Comparison of ENCODE assay signal across 8 cellular contexts in the genomic region with DNA sequence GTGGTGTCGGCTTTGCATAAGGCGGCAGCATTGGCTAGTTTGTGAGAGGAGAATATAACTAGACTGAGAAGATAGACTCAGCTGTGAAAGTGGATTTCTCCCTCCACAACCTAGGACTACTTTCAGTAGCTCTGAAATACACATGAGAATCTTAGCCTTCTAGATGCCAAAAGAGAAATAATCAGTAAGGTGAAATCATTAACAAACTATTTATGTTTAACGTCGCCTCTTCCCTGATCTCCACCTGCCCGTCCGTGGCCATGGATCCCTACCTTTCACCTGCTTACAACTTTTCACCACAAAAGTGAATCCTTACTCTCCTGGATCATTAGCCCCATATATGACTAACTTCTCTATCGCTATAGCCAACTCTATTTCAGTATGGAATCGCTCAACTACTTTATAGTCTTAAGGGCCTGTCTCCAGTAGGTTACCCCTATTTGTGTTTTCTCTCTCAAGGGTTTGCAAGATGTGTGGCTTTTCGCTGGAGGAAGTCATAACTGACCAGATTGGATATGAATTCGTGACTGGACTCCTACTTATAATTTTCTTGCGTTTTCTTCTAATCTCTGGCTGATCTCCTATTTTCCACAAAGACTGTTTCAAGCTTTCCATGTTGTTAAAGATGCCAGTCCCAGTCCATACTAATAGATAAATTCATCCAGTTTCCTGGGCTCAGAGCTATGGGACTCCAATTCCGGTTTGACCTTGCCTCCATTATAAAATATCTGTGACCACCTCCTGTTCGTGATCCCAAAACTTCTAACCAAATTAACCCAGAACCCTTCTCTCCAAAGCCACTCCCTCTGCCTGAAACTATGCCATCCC. TPM values are rescaled to one million over a fixed set of nuclear protein-coding genes. Genes with fewer than 3 reads are reported as not detected.
DNase-seq lines count a peak whose midpoint lies in the region; ATAC-seq and TF ChIP-seq lines count a peak whose summit lies in the region.

No MANE protein-coding gene starts in this region.

- intact Hi-C loops in left colon (cut with DNase I, micrococcal nuclease) = loop anchor here (2.0 to 10.0 kb wide), 5 partner anchors 209 to 679 kb away; a partner anchor contains a TSS
- intact Hi-C loops in thyroid gland (cut with DNase I) = loop anchor here (5.0 to 10.0 kb wide), 3 partner anchors 361 to 676 kb away; a partner anchor contains a TSS

- H3K9me3 ChIP-seq in thyroid gland = no peaks in the 10 kb centered on the region

- H3K27me3 ChIP-seq in thyroid gland = no peaks in the 10 kb centered on the region

- no peak for TF ChIP-seq POLR2A in thyroid gland (IDR thresholded peaks at IDR 0.05)

- in situ Hi-C loops in astrocyte of the spinal cord (cut with HindIII; ENCODE audit: low sequenced_read_pairs) = no loop called here

- H3K27ac ChIP-seq in thyroid gland = peak overlapping the region; percentile 93 to 99 (median 98)

- no peaks in the 10 kb centered on the region for H3K36me3 ChIP-seq in thyroid gland

- DNase-seq in ELR (ENCODE audit: low read depth) (peak; percentile 45), LoVo (ENCODE audit: low spot score) (peak; percentile 24), astrocyte of the spinal cord (ENCODE audit: low read depth, low spot score) (no peak), left colon (peak in 1 of 2 donors; percentile 30), thyroid gland (no peak), NCI-H2227 (lab: John Stamatoyannopoulos, UW; ENCODE audit: unreplicated experiment) (no peak)
- no peak for DNase-seq in activated CD4-positive, alpha-beta T cell treated with anti-CD3 and anti-CD28 coated beads, Interleukin-2, amount 50 U/mL, for 1 hour

- H3K4me3 ChIP-seq in astrocyte of the spinal cord (ENCODE audit: low read depth, low read length) (peak overlapping the region; percentile 62), thyroid gland (replicated peaks in 1 of 3) (peak overlapping the region in 2 of 3 donors; percentile 20 to 37)

- ATAC-seq in left colon (peak; percentile 43), GM21390 (IDR thresholded peaks at IDR 0.05; ENCODE audit: unreplicated experiment) (no peak)

- whole genome bisulfite sequencing in thyroid gland, 2 donors = 51 to 53% methylated on average over 13 of the region's 13 CpGs

- no peak for TF ChIP-seq CTCF in astrocyte of the spinal cord (IDR thresholded peaks at IDR 0.05; ENCODE audit: low read depth, low read length)
- peak in 2 of 6 experiments; percentile 37 to 42 for TF ChIP-seq CTCF in thyroid gland (IDR thresholded peaks at IDR 0.05)

- peaks cover 16 to 32% of the 10 kb centered on the region in 2 donors for H3K4me1 ChIP-seq in thyroid gland

RNA-seq across cellular contexts. Expression of a gene that starts 1.1 kb away (rescaled TPM):
- total RNA-seq in left colon (10 to 100 TPM; 41.7 to 56.2 TPM), thyroid gland (10 to 100 TPM; 50.5 to 68.8 (median 54.4) TPM)

Comparison
In these comparisons a context has a peak if more than half of its experiments do, and no peak if none do; other contexts are left out.
1. DNase-seq: peak in ELR (single experiment) and LoVo (single experiment); none in astrocyte of the spinal cord (single experiment), thyroid gland (0 of 2), activated CD4-positive, alpha-beta T cell treated with anti-CD3 and anti-CD28 coated beads, Interleukin-2, amount 50 U/mL, for 1 hour (single experiment) and NCI-H2227 (single experiment).